Comparison of ENCODE assay signal across 8 cellular contexts in the genomic region with DNA sequence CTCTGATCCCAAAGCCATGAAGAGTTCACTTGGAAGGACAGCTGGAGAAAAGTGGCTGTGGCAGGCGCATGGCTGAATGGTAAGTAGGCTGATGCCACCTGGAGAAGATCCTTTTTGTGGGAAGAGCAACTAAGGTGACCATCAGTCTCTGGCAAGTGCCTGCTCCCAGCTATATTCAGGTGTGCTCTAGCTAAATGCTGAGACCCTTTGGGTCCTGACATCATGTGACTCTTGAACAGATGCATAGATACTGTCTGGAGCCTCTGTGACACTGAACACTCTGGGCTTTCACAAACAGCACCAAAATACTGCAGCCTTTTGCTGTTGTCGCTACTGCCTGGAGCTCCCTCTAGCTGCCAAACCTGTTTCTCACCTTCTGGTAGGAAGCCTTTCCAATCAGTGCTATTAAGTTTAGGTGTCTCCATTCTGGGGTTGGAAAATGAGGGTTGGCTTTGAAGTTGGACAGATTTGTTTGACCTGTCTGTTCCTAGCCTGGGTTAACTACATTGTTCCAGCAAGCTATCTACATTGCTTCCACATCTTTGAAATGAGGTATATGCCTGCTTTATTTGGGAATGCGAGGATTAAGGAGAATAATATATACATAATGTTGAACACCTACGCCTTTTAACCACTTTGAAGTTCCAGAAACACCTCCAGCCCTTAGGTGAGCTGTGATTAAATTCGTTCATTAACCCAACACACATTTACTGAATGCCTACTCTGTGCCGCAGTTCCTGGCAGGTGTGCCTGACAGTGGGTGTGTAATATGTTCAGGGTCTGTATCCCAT. TPM values are rescaled to one million over a fixed set of nuclear protein-coding genes. Genes with fewer than 3 reads are reported as not detected.
DNase-seq lines count a peak whose midpoint lies in the region; ATAC-seq, FAIRE-seq and TF ChIP-seq lines count a peak whose summit lies in the region.

No MANE protein-coding gene starts in this region.

- FAIRE-seq in H54 (lab: Jason Lieb, UNC) = peak; percentile 77

- no peak overlapping the region for H3K4me3 Mint-ChIP-seq in activated T-cell treated with anti-CD3 and anti-CD28 coated beads, Interleukin-2, amount 50 U/mL, for 24 hours

- H3K4me1 ChIP-seq in hepatocyte (ENCODE audit: insufficient read depth) (no peaks in the 10 kb centered on the region), aorta (ENCODE audit: control insufficient read depth in 1 of 2, insufficient read depth in 2 of 2, low read length in 2 of 2) (no peaks in the 10 kb centered on the region)

- H3K36me3 Mint-ChIP-seq in activated T-cell treated with anti-CD3 and anti-CD28 coated beads, Interleukin-2, amount 50 U/mL, for 24 hours (ENCODE audit: low read depth) = no peaks in the 10 kb centered on the region

- TF ChIP-seq CTCF in hepatocyte (IDR thresholded peaks at IDR 0.05; ENCODE audit: poor library complexity) = peak; percentile 45

- H3K4me1 Mint-ChIP-seq in activated T-cell treated with anti-CD3 and anti-CD28 coated beads, Interleukin-2, amount 50 U/mL, for 24 hours (ENCODE audit: low read depth) = peaks cover 35% of the 10 kb centered on the region

- intact Hi-C loops in aorta (cut with DNase I) = no loop called here

- peaks cover 56% of the 10 kb centered on the region for H3K27me3 Mint-ChIP-seq in activated T-cell treated with anti-CD3 and anti-CD28 coated beads, Interleukin-2, amount 50 U/mL, for 24 hours

- H3K27ac ChIP-seq in hepatocyte (no peak overlapping the region), aorta (ENCODE audit: low read depth in 1 of 2, low read length in 2 of 2) (no peak overlapping the region)

- ATAC-seq in aorta (ENCODE audit: low FRiP score) = no peak

- H2AFZ ChIP-seq in hepatocyte = no peak overlapping the region

- H4K20me1 ChIP-seq in hepatocyte (ENCODE audit: insufficient read depth, poor library complexity, severe bottlenecking) = no peaks in the 10 kb centered on the region

- peaks cover 95% of the 10 kb centered on the region for H3K27me3 ChIP-seq in hepatocyte
- H3K27me3 ChIP-seq in aorta (ENCODE audit: control insufficient read depth in 1 of 2, insufficient read depth in 2 of 2, low read length in 1 of 2) = no peaks in the 10 kb centered on the region

- H3K9me3 ChIP-seq in hepatocyte (ENCODE audit: low read depth) = no peaks in the 10 kb centered on the region
- peaks cover 1% of the 10 kb centered on the region for H3K9me3 ChIP-seq in aorta (ENCODE audit: control insufficient read depth, low read length)

- H3K79me2 ChIP-seq in hepatocyte = no peaks in the 10 kb centered on the region

- DNase-seq in CMK (ENCODE audit: low read depth) (peak; percentile 31), H54 (ENCODE audit: insufficient read length, low spot score) (peak; percentile 77), NCI-H748 (lab: John Stamatoyannopoulos, UW; ENCODE audit: unreplicated experiment) (peak; percentile 79), hepatocyte (ENCODE audit: low spot score) (peak; percentile 44), aorta (no peak)
- peak; percentile 51 for DNase-seq in activated T-cell treated with anti-CD3 and anti-CD28 coated beads, Interleukin-2, amount 50 U/mL, for 24 hours
- DNase-seq in stimulated activated CD8-positive, alpha-beta memory T cell treated with anti-CD3 and anti-CD28 coated beads, Interleukin-4, amount 100 ng/mL, for 48 hours = peak; percentile 61
- DNase-seq in effector CD4-positive, alpha-beta T cell = no peak

- H3K36me3 ChIP-seq in hepatocyte (replicated peaks; ENCODE audit: insufficient read depth, low read depth) (no peaks in the 10 kb centered on the region), aorta (ENCODE audit: control insufficient read depth in 1 of 2, insufficient read depth in 2 of 2, low read length in 1 of 2) (no peaks in the 10 kb centered on the region)

- no peak overlapping the region for H3K27ac Mint-ChIP-seq in activated T-cell treated with anti-CD3 and anti-CD28 coated beads, Interleukin-2, amount 50 U/mL, for 24 hours

- TF ChIP-seq POLR2A in H54 (IDR thresholded peaks at IDR 0.05; ENCODE audit: low read depth, low read length) = no peak

- no peaks in the 10 kb centered on the region for H3K9me2 ChIP-seq in hepatocyte (replicated peaks; ENCODE audit: insufficient read depth)

- H3K9me3 Mint-ChIP-seq in activated T-cell treated with anti-CD3 and anti-CD28 coated beads, Interleukin-2, amount 50 U/mL, for 24 hours = no peaks in the 10 kb centered on the region

- whole genome bisulfite sequencing in hepatocyte (ENCODE audit: low lambda C conversion rate, missing lambda C conversion rate) = 58% methylated on average over 6 of the region's 6 CpGs
- 53% methylated on average over 6 of the region's 6 CpGs for whole genome bisulfite sequencing in aorta, 2 donors

- H3K4me3 ChIP-seq in hepatocyte (no peak overlapping the region), aorta (ENCODE audit: low read length in 2 of 2) (no peak overlapping the region)

- H3K4me2 ChIP-seq in hepatocyte = no peak overlapping the region

RNA-seq across cellular contexts. Expression of gene EGR4, which starts 3.1 kb away (rescaled TPM):
- total RNA-seq in hepatocyte (0.23 TPM in 1 of 2 replicates, not detected in the other), aorta (not detected)
- polyA plus RNA-seq in hepatocyte (0.78 and 1.9 TPM in 2 replicates), aorta (not detected)

RNA-seq across cellular contexts. Expression of gene FBXO41, which starts 6.0 kb away (rescaled TPM):
- total RNA-seq in hepatocyte = 0.92 and 2.1 TPM in 2 replicates
- 1.2 and 1.3 TPM in 2 replicates for polyA plus RNA-seq in hepatocyte
- total RNA-seq in aorta = 1 to 10 TPM; 3.3 to 4.7 TPM
- 1 to 10 TPM in 1 of 2 donors, under 1 TPM in 1; 0.25 to 1.2 TPM for polyA plus RNA-seq in aorta

RNA-seq across cellular contexts. Expression of gene CCT7, which starts 56.1 kb away (rescaled TPM):
- 195 and 197 TPM in 2 replicates for total RNA-seq in hepatocyte
- 190 TPM in 2 replicates for polyA plus RNA-seq in hepatocyte
- 100 to 1,000 TPM; 128 to 157 TPM for total RNA-seq in aorta
- polyA plus RNA-seq in aorta = 100 to 1,000 TPM; 132 to 154 TPM

RNA-seq across cellular contexts. Expression of gene PRADC1, which starts 57.2 kb away (rescaled TPM):
- total RNA-seq in hepatocyte = 26.9 and 36.6 TPM in 2 replicates
- polyA plus RNA-seq in hepatocyte = 31.6 and 39.7 TPM in 2 replicates
- total RNA-seq in aorta = 10 to 100 TPM; 12.4 to 15.9 TPM
- 10 to 100 TPM; 25.9 to 54.8 TPM for polyA plus RNA-seq in aorta

Comparison
In these comparisons a context has a peak if more than half of its experiments do, and no peak if none do; other contexts are left out.
1. DNase-seq: peak in CMK (single experiment), H54 (single experiment), NCI-H748 (single experiment), activated T-cell treated with anti-CD3 and anti-CD28 coated beads, Interleukin-2, amount 50 U/mL, for 24 hours (single experiment), hepatocyte (single experiment) and stimulated activated CD8-positive, alpha-beta memory T cell treated with anti-CD3 and anti-CD28 coated beads, Interleukin-4, amount 100 ng/mL, for 48 hours (single experiment); none in effector CD4-positive, alpha-beta T cell (single experiment) and aorta (0 of 2).